ENCODE assay signal across 10 cellular contexts in the genomic region with DNA sequence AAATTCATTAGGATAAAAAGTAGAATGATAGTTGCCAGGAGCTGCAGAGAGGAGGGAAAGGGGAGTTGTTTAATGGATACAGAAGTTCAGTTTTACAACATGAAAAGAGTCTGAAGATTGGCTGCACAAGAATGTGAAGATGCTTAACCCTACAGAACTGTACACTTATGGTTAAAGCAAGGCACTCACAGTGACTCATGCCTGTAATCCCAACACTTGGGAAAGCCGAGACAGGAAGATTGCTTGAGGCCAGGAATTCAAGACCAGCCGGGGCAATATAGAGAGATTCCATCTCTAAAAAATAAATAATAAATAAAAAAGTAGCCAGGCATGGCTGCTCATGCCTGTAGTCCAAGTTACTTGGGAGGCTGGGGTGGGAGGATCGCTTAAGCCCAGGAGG.
"Had no signal": no experiment of that assay in that cellular context is flagged by ENCODE, and none has a peak within 500 bp of the region (broad histone marks: within the 10 kb centered on the region; RNA-seq: fewer than 3 reads in every experiment).

No MANE protein-coding gene starts in this region.

- H3K36me3 Mint-ChIP-seq: stimulated activated effector memory CD8-positive, alpha-beta T cell treated with anti-CD3 and anti-CD28 coated beads, Interleukin-12 subunit alpha, Interleukin-12 subunit beta, amount 100 ng/mL, for 72 hours had no signal

- DNase-seq: activated CD4-positive, CD25-positive, alpha-beta regulatory T cell treated with anti-CD3 and anti-CD28 coated beads, Interleukin-2, amount 50 U/mL, for 72 hours; activated naive CD4-positive, alpha-beta T cell treated with Interleukin-2 at 50 U/mL for 16 hours; activated T-cell treated with anti-CD3 and anti-CD28 coated beads for 4 hours; caudate nucleus; heart right ventricle; naive B cell; sigmoid colon; stimulated activated CD4-positive, alpha-beta T cell treated with anti-CD3 and anti-CD28 coated beads, Interleukin-12 subunit alpha, Interleukin-12 subunit beta, amount 100 ng/mL, for 4 hours had no signal

- H3K4me1 Mint-ChIP-seq: naive B cell; neural progenitor cell; stimulated activated effector memory CD8-positive, alpha-beta T cell treated with anti-CD3 and anti-CD28 coated beads, Interleukin-12 subunit alpha, Interleukin-12 subunit beta, amount 100 ng/mL, for 72 hours had no signal

- H3K9me3 Mint-ChIP-seq: stimulated activated effector memory CD8-positive, alpha-beta T cell treated with anti-CD3 and anti-CD28 coated beads, Interleukin-12 subunit alpha, Interleukin-12 subunit beta, amount 100 ng/mL, for 72 hours had no signal

- H3K27me3 Mint-ChIP-seq: naive B cell had no signal

- H3K4me3 Mint-ChIP-seq: naive B cell; neural progenitor cell; stimulated activated effector memory CD8-positive, alpha-beta T cell treated with anti-CD3 and anti-CD28 coated beads, Interleukin-12 subunit alpha, Interleukin-12 subunit beta, amount 100 ng/mL, for 72 hours had no signal

- H3K27ac Mint-ChIP-seq: neural progenitor cell; stimulated activated effector memory CD8-positive, alpha-beta T cell treated with anti-CD3 and anti-CD28 coated beads, Interleukin-12 subunit alpha, Interleukin-12 subunit beta, amount 100 ng/mL, for 72 hours had no signal
